In the genomic region with DNA sequence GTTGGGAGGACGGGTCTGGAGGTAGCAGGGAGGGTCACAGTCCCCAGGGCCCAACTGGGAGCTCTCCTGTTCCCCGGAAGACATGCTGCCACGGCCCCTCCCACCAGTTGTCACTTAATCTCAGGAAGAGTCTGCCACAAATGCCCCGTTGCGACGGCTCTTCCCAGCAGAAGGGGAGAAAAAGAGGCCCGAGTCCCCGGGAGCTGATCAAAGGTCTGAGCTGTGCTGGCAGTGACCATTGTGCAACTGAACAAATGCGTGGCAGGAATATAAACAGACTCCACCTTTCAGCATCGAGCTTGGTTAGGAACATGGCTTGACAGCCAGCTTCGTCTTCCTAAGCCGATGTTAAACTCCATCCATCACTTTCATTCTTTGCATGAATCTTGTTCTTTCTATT, we compare ENCODE assay signal across 15 cellular contexts. TPM values are rescaled to one million over a fixed set of nuclear protein-coding genes. Genes with fewer than 3 reads are reported as not detected.
"Had no signal": no experiment of that assay in that cellular context is flagged by ENCODE, and none has a peak within 500 bp of the region (broad histone marks: within the 10 kb centered on the region; RNA-seq: fewer than 3 reads in every experiment).

No MANE protein-coding gene starts in this region.

- H3K9me3 Mint-ChIP-seq: activated naive CD8-positive, alpha-beta T cell treated with anti-CD3 and anti-CD28 coated beads, Interleukin-2, amount 50 U/mL, for 24 hours; natural killer cell treated with Interleukin-12 subunit alpha and Interleukin-12 subunit beta and Interleukin-15 and Interleukin-18, amount 100 ng/mL, for 72 hours had no signal

- H3K27ac ChIP-seq: uterus had no signal

- H3K4me3 Mint-ChIP-seq: activated naive CD8-positive, alpha-beta T cell treated with anti-CD3 and anti-CD28 coated beads, Interleukin-2, amount 50 U/mL, for 24 hours; natural killer cell treated with Interleukin-12 subunit alpha and Interleukin-12 subunit beta and Interleukin-15 and Interleukin-18, amount 100 ng/mL, for 72 hours had no signal

- H3K27me3 Mint-ChIP-seq: activated naive CD8-positive, alpha-beta T cell treated with anti-CD3 and anti-CD28 coated beads, Interleukin-2, amount 50 U/mL, for 24 hours had no signal

- H3K36me3 ChIP-seq: uterus, WERI-Rb-1 had no signal

- H3K27me3 ChIP-seq: uterus had no signal

- ATAC-seq: activated naive CD8-positive, alpha-beta T cell treated with anti-CD3 and anti-CD28 coated beads, Interleukin-2, amount 50 U/mL, for 24 hours; natural killer cell treated with Interleukin-12 subunit alpha and Interleukin-12 subunit beta and Interleukin-15 and Interleukin-18, amount 100 ng/mL, for 72 hours had no signal

- H3K4me1 Mint-ChIP-seq: activated naive CD8-positive, alpha-beta T cell treated with anti-CD3 and anti-CD28 coated beads, Interleukin-2, amount 50 U/mL, for 24 hours had no signal

- H3K36me3 Mint-ChIP-seq: natural killer cell treated with Interleukin-12 subunit alpha and Interleukin-12 subunit beta and Interleukin-15 and Interleukin-18, amount 100 ng/mL, for 72 hours had no signal

- H3K4me3 ChIP-seq: uterus had no signal

- H3K9me3 ChIP-seq: uterus had no signal

- DNase-seq: activated CD4-positive, alpha-beta T cell treated with anti-CD3 and anti-CD28 coated beads for 48 hours; activated CD8-positive, alpha-beta memory T cell treated with anti-CD3 and anti-CD28 coated beads for 24 hours; activated naive CD4-positive, alpha-beta T cell treated with Interleukin-2 at 50 U/mL for 16 hours; activated naive CD8-positive, alpha-beta T cell treated with anti-CD3 and anti-CD28 coated beads, Interleukin-2, amount 50 U/mL, for 24 hours; caudate nucleus; cortex of kidney; effector CD8-positive, alpha-beta T cell; erythroblast; hippocampal formation; occipital lobe; T1000; uterus; WERI-Rb-1 had no signal

- H3K27ac Mint-ChIP-seq: activated naive CD8-positive, alpha-beta T cell treated with anti-CD3 and anti-CD28 coated beads, Interleukin-2, amount 50 U/mL, for 24 hours; natural killer cell treated with Interleukin-12 subunit alpha and Interleukin-12 subunit beta and Interleukin-15 and Interleukin-18, amount 100 ng/mL, for 72 hours had no signal

RNA-seq across cellular contexts. Expression of a gene that starts 33.2 kb away (rescaled TPM):
- total RNA-seq: lung microvascular endothelial cell; natural killer cell treated with Interleukin-12 subunit alpha and Interleukin-12 subunit beta and Interleukin-15 and Interleukin-18, amount 100 ng/mL, for 72 hours; occipital lobe; uterus had no signal
